In the genomic region with DNA sequence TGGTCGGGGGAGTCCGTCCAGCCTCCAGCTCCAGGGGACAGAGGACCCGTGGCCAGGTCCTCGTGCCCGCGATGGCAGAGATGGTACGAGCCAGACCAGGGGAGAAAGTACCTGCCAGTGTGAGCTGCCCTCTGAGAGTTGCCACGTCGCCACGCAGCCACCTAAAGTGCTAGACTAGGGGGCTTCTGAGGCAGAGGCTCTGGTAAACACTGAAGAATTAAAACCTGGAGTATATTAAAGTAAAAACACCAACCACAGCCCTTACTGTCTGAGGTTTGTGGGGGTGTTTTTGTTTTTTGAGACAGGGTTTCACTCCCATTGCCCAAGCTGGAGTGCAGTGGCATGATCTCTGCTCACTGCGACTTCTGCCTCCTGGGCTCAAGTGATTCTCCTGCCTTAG, we compare ENCODE assay signal across 24 cellular contexts.
"Had no signal": no experiment of that assay in that cellular context is flagged by ENCODE, and none has a peak within 500 bp of the region (broad histone marks: within the 10 kb centered on the region; RNA-seq: fewer than 3 reads in every experiment).

No MANE protein-coding gene starts in this region.

- H3K4me2 ChIP-seq: hepatocyte had no signal

- H3K27me3 ChIP-seq: dorsolateral prefrontal cortex, esophagus muscularis mucosa, gastroesophageal sphincter, heart left ventricle, hepatocyte, right atrium auricular region, sigmoid colon, tibial nerve, upper lobe of left lung had no signal

- H3K36me3 Mint-ChIP-seq: memory B cell; natural killer cell; stimulated activated naive B cell treated with anti-CD40 and anti-IgM and Interleukin-4, amounts not matched to agents 10 μg/mL and 1 μg/mL and 100 μg/mL, for 72 hours had no signal

- H2AFZ ChIP-seq: hepatocyte had no signal

- H3K9me3 ChIP-seq: esophagus muscularis mucosa, gastroesophageal sphincter, prostate gland, sigmoid colon, tibial nerve, upper lobe of left lung had no signal

- H3K4me3 ChIP-seq: dorsolateral prefrontal cortex, esophagus muscularis mucosa, gastroesophageal sphincter, heart left ventricle, hepatocyte, lung, prostate gland, right atrium auricular region, sigmoid colon, thoracic aorta, tibial nerve, upper lobe of left lung had no signal

- ATAC-seq: foreskin keratinocyte, gastroesophageal sphincter, heart left ventricle, left lobe of liver had no signal

- H3K4me3 Mint-ChIP-seq: endodermal cell; memory B cell; natural killer cell; stimulated activated naive B cell treated with anti-CD40 and anti-IgM and Interleukin-4, amounts not matched to agents 10 μg/mL and 1 μg/mL and 100 μg/mL, for 72 hours; stimulated activated naive CD8-positive, alpha-beta T cell treated with anti-CD3 and anti-CD28 coated beads, Interleukin-15, Interleukin-2, amounts not matched to agents 100 ng/mL and 50 ng/mL, for 24 hours had no signal

- H3K79me2 ChIP-seq: hepatocyte had no signal

- DNase-seq: dorsolateral prefrontal cortex; effector CD4-positive, alpha-beta T cell; endodermal cell; foreskin keratinocyte; natural killer cell; sigmoid colon; stimulated activated CD4-positive, alpha-beta T cell treated with anti-CD3 and anti-CD28 coated beads, Interleukin-4, amount 100 ng/mL, for 4 hours; stimulated activated naive B cell treated with anti-CD40 and anti-IgM and Interleukin-4, amounts not matched to agents 10 μg/mL and 1 μg/mL and 100 μg/mL, for 72 hours; upper lobe of left lung had no signal

- H3K4me1 Mint-ChIP-seq: memory B cell; stimulated activated naive B cell treated with anti-CD40 and anti-IgM and Interleukin-4, amounts not matched to agents 10 μg/mL and 1 μg/mL and 100 μg/mL, for 72 hours had no signal

- H3K27me3 Mint-ChIP-seq: memory B cell; stimulated activated naive CD8-positive, alpha-beta T cell treated with anti-CD3 and anti-CD28 coated beads, Interleukin-15, Interleukin-2, amounts not matched to agents 100 ng/mL and 50 ng/mL, for 24 hours had no signal

- H3K4me1 ChIP-seq: foreskin keratinocyte, prostate gland had no signal

- H3K36me3 ChIP-seq: esophagus muscularis mucosa, gastroesophageal sphincter, heart left ventricle, prostate gland, right atrium auricular region, sigmoid colon, thoracic aorta, tibial nerve, upper lobe of left lung had no signal

- H3K27ac Mint-ChIP-seq: endodermal cell; memory B cell; natural killer cell; stimulated activated naive B cell treated with anti-CD40 and anti-IgM and Interleukin-4, amounts not matched to agents 10 μg/mL and 1 μg/mL and 100 μg/mL, for 72 hours; stimulated activated naive CD8-positive, alpha-beta T cell treated with anti-CD3 and anti-CD28 coated beads, Interleukin-15, Interleukin-2, amounts not matched to agents 100 ng/mL and 50 ng/mL, for 24 hours had no signal

- H3K27ac ChIP-seq: dorsolateral prefrontal cortex, epithelial cell of prostate, esophagus muscularis mucosa, foreskin keratinocyte, gastroesophageal sphincter, heart left ventricle, hepatocyte, prostate gland, right atrium auricular region, sigmoid colon, thoracic aorta, tibial nerve, upper lobe of left lung had no signal

- FAIRE-seq: colon, islet of Langerhans had no signal
